ENCODE assay signal across 1 cellular context in genomic region chr4:44447563-44448504, GRCh38.
TF ChIP-seq lines count a peak whose summit lies in the region.

No MANE protein-coding gene starts in this region.

TF ChIP-seq in HepG2, 621 proteins besides CTCF, POLR2A, EP300 and RAD21 (continued from another document):
- TF ChIP-seq ZNF276 (CRISPR knock-in tag; IDR thresholded peaks at IDR 0.05; ENCODE audit: low read depth) (no peak), ZNF749 (CRISPR knock-in tag; IDR thresholded peaks at IDR 0.05; ENCODE audit: borderline replicate concordance) (no peak), ZNF556 (CRISPR knock-in tag; IDR thresholded peaks at IDR 0.05; ENCODE audit: borderline replicate concordance) (no peak), ZNF124 (CRISPR knock-in tag; IDR thresholded peaks at IDR 0.05) (no peak), SMAD3 (CRISPR knock-in tag; IDR thresholded peaks at IDR 0.05) (no peak), NFE2 (CRISPR knock-in tag; IDR thresholded peaks at IDR 0.05) (no peak)
